Comparison of ENCODE assay signal across 8 cellular contexts in the genomic region with DNA sequence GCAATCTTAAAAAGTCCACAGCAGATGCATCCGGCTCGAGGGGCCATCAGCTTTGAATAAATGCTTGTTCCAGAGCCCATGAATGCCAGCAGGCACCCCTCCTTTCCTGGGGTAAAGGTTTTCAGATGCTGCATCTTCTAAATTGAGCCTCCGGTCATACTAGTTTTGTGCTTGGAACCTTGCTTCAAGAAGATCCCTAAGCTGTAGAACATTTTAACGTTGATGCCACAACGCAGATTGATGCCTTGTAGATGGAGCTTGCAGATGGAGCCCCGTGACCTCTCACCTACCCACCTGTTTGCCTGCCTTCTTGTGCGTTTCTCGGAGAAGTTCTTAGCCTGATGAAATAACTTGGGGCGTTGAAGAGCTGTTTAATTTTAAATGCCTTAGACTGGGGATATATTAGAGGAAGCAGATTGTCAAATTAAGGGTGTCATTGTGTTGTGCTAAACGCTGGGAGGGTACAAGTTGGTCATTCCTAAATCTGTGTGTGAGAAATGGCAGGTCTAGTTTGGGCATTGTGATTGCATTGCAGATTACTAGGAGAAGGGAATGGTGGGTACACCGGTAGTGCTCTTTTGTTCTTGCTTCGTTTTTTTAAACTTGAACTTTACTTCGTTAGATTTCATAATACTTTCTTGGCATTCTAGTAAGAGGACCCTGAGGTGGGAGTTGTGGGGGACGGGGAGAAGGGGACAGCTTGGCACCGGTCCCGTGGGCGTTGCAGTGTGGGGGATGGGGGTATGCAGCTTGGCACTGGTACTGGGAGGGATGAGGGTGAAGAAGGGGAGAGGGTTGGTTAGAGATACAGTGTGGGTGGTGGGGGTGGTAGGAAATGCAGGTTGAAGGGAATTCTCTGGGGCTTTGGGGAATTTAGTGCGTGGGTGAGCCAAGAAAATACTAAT. TPM values are rescaled to one million over a fixed set of nuclear protein-coding genes. Genes with fewer than 3 reads are reported as not detected.
DNase-seq lines count a peak whose midpoint lies in the region; ATAC-seq lines count a peak whose summit lies in the region.

No MANE protein-coding gene starts in this region.

- H3K27me3 Mint-ChIP-seq in CD4-positive, CD25-positive, alpha-beta regulatory T cell: peaks cover 9% of the 10 kb centered on the region

- H3K36me3 ChIP-seq in CD4-positive, CD25-positive, alpha-beta regulatory T cell (ENCODE audit: control insufficient read depth, insufficient read depth, low read length): peaks cover 11% of the 10 kb centered on the region
- peaks cover 38% of the 10 kb centered on the region for H3K36me3 ChIP-seq in rectal smooth muscle tissue (ENCODE audit: control insufficient read depth, insufficient read depth, low read length)

- no peaks in the 10 kb centered on the region for H3K27me3 ChIP-seq in CD4-positive, CD25-positive, alpha-beta regulatory T cell (ENCODE audit: control insufficient read depth, insufficient read depth, low read length)
- H3K27me3 ChIP-seq in rectal smooth muscle tissue (ENCODE audit: control insufficient read depth, insufficient read depth, low read length): no peaks in the 10 kb centered on the region

- H3K9me3 Mint-ChIP-seq in CD4-positive, CD25-positive, alpha-beta regulatory T cell: peaks cover 0 to 3% (median 0%) of the 10 kb centered on the region in 7 donors

- H3K4me3 Mint-ChIP-seq in CD4-positive, CD25-positive, alpha-beta regulatory T cell: peak overlapping the region; percentile 90 to 97 (median 95)

- H3K4me1 ChIP-seq in CD4-positive, CD25-positive, alpha-beta regulatory T cell (ENCODE audit: control insufficient read depth, insufficient read depth, low read length, poor library complexity, severe bottlenecking): peaks cover 68% of the 10 kb centered on the region
- H3K4me1 ChIP-seq in rectal smooth muscle tissue (ENCODE audit: control insufficient read depth, insufficient read depth, low read length): peaks cover 44% of the 10 kb centered on the region

- peak; percentile 48 to 73 (median 70) for DNase-seq in CD4-positive, CD25-positive, alpha-beta regulatory T cell
- DNase-seq in M059J (ENCODE audit: low read depth) (peak; percentile 56), cardiac septum (ENCODE audit: low spot score) (peak; percentile 84), NCI-H526 treated with DMSO at 0.1 percent for 48 hours (lab: John Stamatoyannopoulos, UW) (no peak)
- DNase-seq in activated naive CD4-positive, alpha-beta T cell treated with Interleukin-2 at 50 U/mL for 16 hours: peak; percentile 81

- intact Hi-C loops in cardiac septum (cut with DNase I): no loop called here

- H3K36me3 Mint-ChIP-seq in CD4-positive, CD25-positive, alpha-beta regulatory T cell: peaks cover 40% of the 10 kb centered on the region

- peaks cover 10 to 59% (median 38%) of the 10 kb centered on the region in 4 donors for H3K4me1 Mint-ChIP-seq in CD4-positive, CD25-positive, alpha-beta regulatory T cell

- peak overlapping the region; percentile 97 for H3K4me3 ChIP-seq in CD4-positive, CD25-positive, alpha-beta regulatory T cell (ENCODE audit: low read depth, low read length)
- H3K4me3 ChIP-seq in rectal smooth muscle tissue (ENCODE audit: low read length): peak overlapping the region; percentile 99

- H3K9ac ChIP-seq in rectal smooth muscle tissue (ENCODE audit: low read length): peak overlapping the region; percentile 100

- H3K9me3 ChIP-seq in CD4-positive, CD25-positive, alpha-beta regulatory T cell (ENCODE audit: control insufficient read depth in 2 of 2, low read length in 2 of 2): no peaks in the 10 kb centered on the region

- ATAC-seq in CD4-positive, CD25-positive, alpha-beta regulatory T cell (ENCODE audit: low read depth in 2 of 2): peak in 1 of 2 donors; percentile 3
- ATAC-seq in HG02973 (IDR thresholded peaks at IDR 0.05; ENCODE audit: unreplicated experiment) (no peak), HG02970 (IDR thresholded peaks at IDR 0.05; ENCODE audit: low FRiP score, unreplicated experiment) (no peak)

- H3K27ac ChIP-seq in CD4-positive, CD25-positive, alpha-beta regulatory T cell (ENCODE audit: insufficient read depth, low read length, poor library complexity, severe bottlenecking): peak overlapping the region; percentile 100
- peak overlapping the region; percentile 100 for H3K27ac ChIP-seq in rectal smooth muscle tissue (ENCODE audit: low read depth, low read length)

- peak overlapping the region; percentile 96 to 100 (median 98) for H3K27ac Mint-ChIP-seq in CD4-positive, CD25-positive, alpha-beta regulatory T cell

RNA-seq across cellular contexts. Expression of gene NEAT1, which starts 1.9 kb away (rescaled TPM):
- total RNA-seq in CD4-positive, CD25-positive, alpha-beta regulatory T cell: 890 TPM
- 1 to 10 TPM; 1.4 to 3.1 (median 1.9) TPM for polyA plus RNA-seq in CD4-positive, CD25-positive, alpha-beta regulatory T cell
- total RNA-seq in M059J (2014; rRNA removed; shearing (Covaris generic)): 3.9 and 6.5 TPM in 2 replicates
- 668 TPM for total RNA-seq in cardiac septum

RNA-seq across cellular contexts. Expression of gene FRMD8, which starts 38.0 kb away (rescaled TPM):
- total RNA-seq in CD4-positive, CD25-positive, alpha-beta regulatory T cell: 47.4 TPM
- 10 to 100 TPM; 48.7 to 55.1 (median 53.9) TPM for polyA plus RNA-seq in CD4-positive, CD25-positive, alpha-beta regulatory T cell
- 42.6 and 43.0 TPM in 2 replicates for total RNA-seq in M059J (2014; rRNA removed; shearing (Covaris generic))
- 14.4 TPM for total RNA-seq in cardiac septum

RNA-seq across cellular contexts. Expression of gene SLC25A45, which starts 42.0 kb away (rescaled TPM):
- total RNA-seq in CD4-positive, CD25-positive, alpha-beta regulatory T cell: 40.3 TPM
- 10 to 100 TPM; 11.1 to 16.9 (median 13.8) TPM for polyA plus RNA-seq in CD4-positive, CD25-positive, alpha-beta regulatory T cell
- total RNA-seq in M059J (2014; rRNA removed; shearing (Covaris generic)): 1.1 and 2.5 TPM in 2 replicates
- total RNA-seq in cardiac septum: 10.5 TPM

Comparison
In these comparisons a context has a peak if more than half of its experiments do, and no peak if none do; other contexts are left out.
1. RNA of gene NEAT1, which starts 1.9 kb away (total RNA-seq): 890 TPM in CD4-positive, CD25-positive, alpha-beta regulatory T cell (single experiment) and 668 TPM in cardiac septum (single experiment); 3.9 to 6.5 TPM in M059J; every median in the first group is over 10 times any median in the second.